ENCODE assay signal across 16 cellular contexts in genomic region chr10:11538834-11539190, GRCh38.
DNase-seq lines count a peak whose midpoint lies in the region; TF ChIP-seq lines count a peak whose summit lies in the region.
"Had no signal": no experiment of that assay in that cellular context is flagged by ENCODE, and none has a peak within 500 bp of the region (broad histone marks: within the 10 kb centered on the region; RNA-seq: fewer than 3 reads in every experiment).

No MANE protein-coding gene starts in this region.

- POLR2A ChIA-PET in HEK293 (lab: Yijun Ruan, JAX), result no interaction called here

- H2BK120ac ChIP-seq in mesendoderm (ENCODE audit: low read depth, low read length), result no peak overlapping the region

- no peak overlapping the region for H2BK15ac ChIP-seq in mesendoderm (replicated peaks; ENCODE audit: low read depth)

- H3K56ac ChIP-seq in mesendoderm (ENCODE audit: low read length), result peak overlapping the region; percentile 54

- no peak overlapping the region for H3K4me3 ChIP-seq in BLaER1 treated with 17β-estradiol and CSF1 and Interleukin-3, amounts not matched to agents 10 nM and 100 nM
- H3K4me3 ChIP-seq in HEK293 (ENCODE audit: low read depth, low read length) (no peak overlapping the region), SU-DHL-6 (ENCODE audit: insufficient read depth, low read length, poor library complexity, severe bottlenecking) (no peak overlapping the region), mesendoderm (ENCODE audit: low read length) (no peak overlapping the region), ovary (no peak overlapping the region)
- H3K4me3 ChIP-seq: left ventricle myocardium inferior, sigmoid colon had no signal

- CTCF ChIA-PET in HEK293 (lab: Yijun Ruan, JAX), result no interaction called here

- no peaks in the 10 kb centered on the region for H3K27me3 ChIP-seq in BLaER1 treated with 17β-estradiol and CSF1 and Interleukin-3, amounts not matched to agents 10 nM and 100 nM
- no peaks in the 10 kb centered on the region for H3K27me3 ChIP-seq in SU-DHL-6 (ENCODE audit: low read length)
- H3K27me3 ChIP-seq in mesendoderm (ENCODE audit: insufficient read depth, low read length, poor library complexity), result no peaks in the 10 kb centered on the region
- H3K27me3 ChIP-seq in ovary, result no peaks in the 10 kb centered on the region
- H3K27me3 ChIP-seq: foreskin keratinocyte, sigmoid colon had no signal

- peaks cover 97% of the 10 kb centered on the region for H3K79me2 ChIP-seq in SU-DHL-6 (ENCODE audit: insufficient read depth, low read length)
- H3K79me2 ChIP-seq in mesendoderm (ENCODE audit: control insufficient read depth, insufficient read depth, low read length), result peaks cover 8% of the 10 kb centered on the region

- H3K4me1 ChIP-seq in BLaER1 treated with 17β-estradiol and CSF1 and Interleukin-3, amounts not matched to agents 10 nM and 100 nM, result peaks cover 33 to 44% (median 40%) of the 10 kb centered on the region in 10 experiments
- H3K4me1 ChIP-seq in HEK293 (ENCODE audit: control insufficient read depth, insufficient read depth, low read length), result peaks cover 12% of the 10 kb centered on the region
- H3K4me1 ChIP-seq in mesendoderm (ENCODE audit: control insufficient read depth, low read depth, low read length), result peaks cover 3% of the 10 kb centered on the region
- H3K4me1 ChIP-seq in ovary (ENCODE audit: insufficient read depth), result no peaks in the 10 kb centered on the region
- H3K4me1 ChIP-seq: sigmoid colon had no signal

- H4K5ac ChIP-seq in mesendoderm (ENCODE audit: low read length), result no peak overlapping the region

- no peak overlapping the region for H4K8ac ChIP-seq in mesendoderm (ENCODE audit: low read depth, low read length)

- peaks cover 15% of the 10 kb centered on the region for H3K79me1 ChIP-seq in mesendoderm (ENCODE audit: low read length)

- H3K23ac ChIP-seq in mesendoderm (ENCODE audit: low read length), result no peak overlapping the region

- no CpG with 5 or more reads among the region's 8 CpGs for WGBS in mesendoderm (ENCODE audit: extremely low coverage, insufficient coverage, low lambda C conversion rate)
- WGBS in ovary, 3 donors, result 93 to 98% (median 94%) methylated on average over 8 of the region's 8 CpGs

- H3K4me2 ChIP-seq in BLaER1 treated with 17β-estradiol and CSF1 and Interleukin-3, amounts not matched to agents 10 nM and 100 nM, result peak overlapping the region; percentile 25 to 77 (median 60)
- H3K4me2 ChIP-seq in SU-DHL-6 (ENCODE audit: low read depth, low read length, poor library complexity, severe bottlenecking), result no peak overlapping the region
- H3K4me2 ChIP-seq in mesendoderm (ENCODE audit: low read length), result no peak overlapping the region

- H3K9me3 ChIP-seq in BLaER1 treated with 17β-estradiol and CSF1 and Interleukin-3, amounts not matched to agents 10 nM and 100 nM (replicated peaks in 1 of 11), result no peaks in the 10 kb centered on the region
- H3K9me3 ChIP-seq in HEK293 (ENCODE audit: control insufficient read depth, insufficient read depth, low read depth, low read length) (no peaks in the 10 kb centered on the region), SU-DHL-6 (ENCODE audit: insufficient read depth, low read length) (no peaks in the 10 kb centered on the region), ovary (no peaks in the 10 kb centered on the region)
- H3K9me3 ChIP-seq: left ventricle myocardium inferior, sigmoid colon had no signal

- no peak overlapping the region for H3K4ac ChIP-seq in mesendoderm (ENCODE audit: low read depth, low read length)

- peaks cover 24% of the 10 kb centered on the region; the same call in 1 of the 2 replicates for H3F3A ChIP-seq in SU-DHL-6 (ENCODE audit: insufficient read depth)

- DNase-seq in mesendoderm, result no peak
- DNase-seq in ovary, result no peak
- no peak for DNase-seq in NCI-H146 (lab: John Stamatoyannopoulos, UW)
- no peak for DNase-seq in stimulated activated CD4-positive, alpha-beta T cell treated with anti-CD3 and anti-CD28 coated beads, Interleukin-15, amount 100 ng/mL, for 24 hours
- DNase-seq: activated CD4-positive, alpha-beta T cell treated with anti-CD3 and anti-CD28 coated beads, Interleukin-2, amount 50 U/mL, for 1 hour; activated naive CD4-positive, alpha-beta T cell; DMS 273 treated with DMSO at 0.1 percent for 48 hours; left ventricle myocardium inferior; NCI-H1930; NCI-H526; sigmoid colon; SW 1271 had no signal

- no peak for TF ChIP-seq EP300 in ovary (IDR thresholded peaks at IDR 0.05)

- no peak overlapping the region for H3K18ac ChIP-seq in mesendoderm (ENCODE audit: low read length)

- peak overlapping the region in 8 of 11 experiments; percentile 38 to 71 (median 54); a peak in 14 of 22 replicates for H3K27ac ChIP-seq in BLaER1 treated with 17β-estradiol and CSF1 and Interleukin-3, amounts not matched to agents 10 nM and 100 nM
- no peak overlapping the region for H3K27ac ChIP-seq in HEK293 (ENCODE audit: extremely low read depth, low read depth, low read length)
- peak overlapping the region; percentile 3; the same call in 1 of the 2 replicates for H3K27ac ChIP-seq in SU-DHL-6 (ENCODE audit: low read depth, low read length)
- no peak overlapping the region for H3K27ac ChIP-seq in mesendoderm (ENCODE audit: low read depth, low read length)
- no peak overlapping the region for H3K27ac ChIP-seq in ovary
- H3K27ac ChIP-seq: left ventricle myocardium inferior, sigmoid colon had no signal

- intact Hi-C loops in ovary (cut with DNase I), result no loop called here

- H3K9ac ChIP-seq in BLaER1 treated with 17β-estradiol and CSF1 and Interleukin-3, amounts not matched to agents 10 nM and 100 nM, result peak overlapping the region in 3 of 11 experiments; percentile 9 to 38 (median 31); a peak in 3 of 22 replicates
- H3K9ac ChIP-seq in SU-DHL-6 (ENCODE audit: low read length) (no peak overlapping the region), mesendoderm (ENCODE audit: low read length) (no peak overlapping the region)

- H2AK5ac ChIP-seq in mesendoderm (ENCODE audit: low read length), result no peak overlapping the region

- H2AFZ ChIP-seq in SU-DHL-6 (ENCODE audit: low read depth, low read length, severe bottlenecking), result no peak overlapping the region

- TF ChIP-seq CTCF in HEK293 (tag by site-specific recombination; IDR thresholded peaks at IDR 0.05) (no peak), SU-DHL-6 (IDR thresholded peaks at IDR 0.05; ENCODE audit: insufficient read depth, low read length, poor library complexity, severe bottlenecking) (no peak), ovary (IDR thresholded peaks at IDR 0.05) (no peak)

- peaks cover 6 to 54% (median 20%) of the 10 kb centered on the region in 11 experiments; a peak in 13 of 22 replicates for H4K20me1 ChIP-seq in BLaER1 treated with 17β-estradiol and CSF1 and Interleukin-3, amounts not matched to agents 10 nM and 100 nM
- H4K20me1 ChIP-seq in SU-DHL-6 (ENCODE audit: low read depth, low read length), result peaks cover 32% of the 10 kb centered on the region

- no peaks in the 10 kb centered on the region for H3K9me2 ChIP-seq in SU-DHL-6 (replicated peaks; ENCODE audit: insufficient read depth, low read length)

- no peaks in the 10 kb centered on the region for H3K36me3 ChIP-seq in BLaER1 treated with 17β-estradiol and CSF1 and Interleukin-3, amounts not matched to agents 10 nM and 100 nM
- H3K36me3 ChIP-seq in HEK293 (ENCODE audit: control insufficient read depth in 2 of 2, insufficient read depth in 1 of 2, low read length in 2 of 2) (no peaks in the 10 kb centered on the region), SU-DHL-6 (ENCODE audit: low read length) (no peaks in the 10 kb centered on the region; the same call in 1 of the 2 replicates), mesendoderm (ENCODE audit: control insufficient read depth, insufficient read depth, low read length) (no peaks in the 10 kb centered on the region), ovary (no peaks in the 10 kb centered on the region)
- H3K36me3 ChIP-seq: left ventricle myocardium inferior, sigmoid colon had no signal

- H2BK5ac ChIP-seq in mesendoderm (ENCODE audit: low read length), result no peak overlapping the region

- no peak for TF ChIP-seq POLR2A in ovary (IDR thresholded peaks at IDR 0.05)

TF ChIP-seq in HEK293, 187 proteins besides CTCF, POLR2A, EP300 and RAD21:
- TF ChIP-seq ZNF600 (tag by site-specific recombination; IDR thresholded peaks at IDR 0.05) (peak; percentile 96), TCF7L2 (IDR thresholded peaks at IDR 0.05; ENCODE audit: borderline replicate concordance, low read depth, low read length) (no peak), ZNF610 (tag by site-specific recombination; IDR thresholded peaks at IDR 0.05; ENCODE audit: borderline replicate concordance) (no peak)

Comparison
In these comparisons a context has a peak if more than half of its experiments do, and no peak if none do; other contexts are left out.
1. H3K27ac ChIP-seq: peak in BLaER1 treated with 17β-estradiol and CSF1 and Interleukin-3, amounts not matched to agents 10 nM and 100 nM (8 of 11) and SU-DHL-6 (single experiment); none in HEK293 (single experiment), mesendoderm (single experiment) and ovary (0 of 2).
2. H3K4me2 ChIP-seq: peak in BLaER1 treated with 17β-estradiol and CSF1 and Interleukin-3, amounts not matched to agents 10 nM and 100 nM (11 of 11); none in SU-DHL-6 (single experiment) and mesendoderm (single experiment).